7 cellular contexts compared by ENCODE assay signal in genomic region chr15:73577593-73577992, GRCh38. TPM values are rescaled to one million over a fixed set of nuclear protein-coding genes. Genes with fewer than 3 reads are reported as not detected.
DNase-seq lines count a peak whose midpoint lies in the region; FAIRE-seq and TF ChIP-seq lines count a peak whose summit lies in the region.
"Not testable (repeated sequence)": the region's sequence is repeated elsewhere in the genome, so short reads cannot be mapped to it uniquely, and the experiment has no call there.

No MANE protein-coding gene starts in this region.

- H3K27ac ChIP-seq in epithelial cell of prostate (peak overlapping the region; percentile 1), hepatocyte (peak overlapping the region; percentile 57), small intestine (ENCODE audit: low read depth in 1 of 2, low read length in 1 of 2) (peak overlapping the region; percentile 75 to 84)

- H3K9me3 ChIP-seq in hepatocyte (ENCODE audit: low read depth); small intestine (ENCODE audit: control insufficient read depth, low read depth): not testable (repeated sequence)

- not testable (repeated sequence) for TF ChIP-seq CTCF in HFFc6 (IDR thresholded peaks at IDR 0.05); MCF 10A (IDR thresholded peaks at IDR 0.05; ENCODE audit: unreplicated experiment); hepatocyte (IDR thresholded peaks at IDR 0.05; ENCODE audit: poor library complexity); type B pancreatic cell (conservative IDR thresholded peaks at IDR 0.05)

- H3K27me3 Mint-ChIP-seq in HFFc6 (ENCODE audit: insufficient read depth); activated T-cell treated with anti-CD3 and anti-CD28 coated beads, Interleukin-2, amount 50 U/mL, for 24 hours; MCF 10A (ENCODE audit: insufficient read depth, unreplicated experiment); type B pancreatic cell: not testable (repeated sequence)

- DNase-seq in HFFc6; activated T-cell treated with anti-CD3 and anti-CD28 coated beads, Interleukin-2, amount 50 U/mL, for 24 hours; MCF 10A (ENCODE audit: unreplicated experiment); epithelial cell of prostate (ENCODE audit: low read depth, low spot score); hepatocyte (ENCODE audit: low spot score); type B pancreatic cell (ENCODE audit: extremely low spot score, unreplicated experiment): not testable (repeated sequence)
- peak; percentile 71 for DNase-seq in small intestine

- H4K20me1 ChIP-seq in hepatocyte (ENCODE audit: insufficient read depth, poor library complexity, severe bottlenecking): not testable (repeated sequence)

- not testable (repeated sequence) for H3K4me3 Mint-ChIP-seq in HFFc6; activated T-cell treated with anti-CD3 and anti-CD28 coated beads, Interleukin-2, amount 50 U/mL, for 24 hours; MCF 10A (ENCODE audit: unreplicated experiment); type B pancreatic cell

- H3K27me3 ChIP-seq in hepatocyte; small intestine (ENCODE audit: control insufficient read depth in 2 of 2, insufficient read depth in 2 of 2, low read length in 2 of 2): not testable (repeated sequence)

- not testable (repeated sequence) for H3K36me3 ChIP-seq in hepatocyte (replicated peaks; ENCODE audit: insufficient read depth, low read depth); small intestine (ENCODE audit: control insufficient read depth in 2 of 2, insufficient read depth in 2 of 2, low read length in 2 of 2)

- peaks cover 17% of the 10 kb centered on the region for H3K4me1 ChIP-seq in hepatocyte (ENCODE audit: insufficient read depth)
- H3K4me1 ChIP-seq in small intestine (ENCODE audit: control insufficient read depth in 2 of 2, insufficient read depth in 1 of 2, low read depth in 1 of 2, low read length in 1 of 2): not testable (repeated sequence)

- POLR2A ChIA-PET in MCF 10A (lab: Yijun Ruan, JAX): interaction anchor here (0.8 to 5.5 kb wide), 3 partner anchors 24 to 103 kb away, joined by 3 to 51 read pairs (median 5); partner anchors contain the start of gene NPTN

- H3K79me2 ChIP-seq in hepatocyte: peaks cover 25% of the 10 kb centered on the region

- intact Hi-C loops in MCF 10A (cut with micrococcal nuclease): not testable (repeated sequence)

- not testable (repeated sequence) for H3K4me2 ChIP-seq in hepatocyte

- H3K4me3 ChIP-seq in hepatocyte; small intestine (ENCODE audit: low read depth in 1 of 2, low read length in 2 of 2): not testable (repeated sequence)

- peaks cover 37% of the 10 kb centered on the region for H3K4me1 Mint-ChIP-seq in HFFc6 (ENCODE audit: low read depth)
- not testable (repeated sequence) for H3K4me1 Mint-ChIP-seq in activated T-cell treated with anti-CD3 and anti-CD28 coated beads, Interleukin-2, amount 50 U/mL, for 24 hours (ENCODE audit: low read depth); type B pancreatic cell (ENCODE audit: unreplicated experiment)
- peaks cover 39% of the 10 kb centered on the region for H3K4me1 Mint-ChIP-seq in MCF 10A (ENCODE audit: insufficient read depth, unreplicated experiment)

- H2AFZ ChIP-seq in hepatocyte: not testable (repeated sequence)

- FAIRE-seq in small intestine (lab: Jason Lieb, UNC): not testable (repeated sequence)

- CTCF ChIA-PET in MCF 10A (lab: Yijun Ruan, JAX): not testable (repeated sequence)

- not testable (repeated sequence) for H3K9me2 ChIP-seq in hepatocyte (replicated peaks; ENCODE audit: insufficient read depth)

- H3K27ac Mint-ChIP-seq in HFFc6: peak overlapping the region; percentile 8; the same call in 1 of the 2 replicates
- peak overlapping the region; percentile 7 for H3K27ac Mint-ChIP-seq in activated T-cell treated with anti-CD3 and anti-CD28 coated beads, Interleukin-2, amount 50 U/mL, for 24 hours
- peak overlapping the region; percentile 20 for H3K27ac Mint-ChIP-seq in MCF 10A (ENCODE audit: low read depth, unreplicated experiment)
- H3K27ac Mint-ChIP-seq in type B pancreatic cell: peak overlapping the region; percentile 4

- not testable (repeated sequence) for BruUV-seq in MCF 10A (replicated peaks; lab: Mats Ljungman, UMichigan)

- H3K9me3 Mint-ChIP-seq in HFFc6; activated T-cell treated with anti-CD3 and anti-CD28 coated beads, Interleukin-2, amount 50 U/mL, for 24 hours; MCF 10A (ENCODE audit: unreplicated experiment); type B pancreatic cell: not testable (repeated sequence)

- peaks cover 12% of the 10 kb centered on the region for H3K36me3 Mint-ChIP-seq in HFFc6 (ENCODE audit: low read depth)
- peaks cover 87% of the 10 kb centered on the region for H3K36me3 Mint-ChIP-seq in activated T-cell treated with anti-CD3 and anti-CD28 coated beads, Interleukin-2, amount 50 U/mL, for 24 hours (ENCODE audit: low read depth)
- H3K36me3 Mint-ChIP-seq in MCF 10A (ENCODE audit: insufficient read depth, unreplicated experiment): peaks cover 80% of the 10 kb centered on the region
- H3K36me3 Mint-ChIP-seq in type B pancreatic cell: peaks cover 29% of the 10 kb centered on the region

RNA-seq across cellular contexts. Expression of gene NPTN, which starts 55.6 kb away (rescaled TPM):
- total RNA-seq in HFFc6 (2021; fragmentation: NEBNext Ultra II Directional; extraction: Animal tissue kit (Norgen Biotek cat#: 25700)): 100 to 1,000 TPM; 183 to 215 (median 204) TPM
- total RNA-seq in MCF 10A (2022) (71.0 and 78.9 TPM in 2 replicates), hepatocyte (201 and 234 TPM in 2 replicates), type B pancreatic cell (ENCODE audit: low replicate concordance) (89.6 and 98.6 TPM in 2 replicates)
- polyA plus RNA-seq in hepatocyte (153 and 174 TPM in 2 replicates), small intestine (100 to 1,000 TPM in 1 of 3 donors, 10 to 100 TPM in 2; 57.7 to 113 (median 82.4) TPM)

Comparison
In these comparisons a context has a peak if more than half of its experiments do, and no peak if none do; other contexts are left out.
1. H3K27ac ChIP-seq: peak in every context shown above with its lines; median percentile 80 in small intestine; 57 in hepatocyte; 1 in epithelial cell of prostate.